Comparison of ENCODE assay signal across 7 cellular contexts in the genomic region with DNA sequence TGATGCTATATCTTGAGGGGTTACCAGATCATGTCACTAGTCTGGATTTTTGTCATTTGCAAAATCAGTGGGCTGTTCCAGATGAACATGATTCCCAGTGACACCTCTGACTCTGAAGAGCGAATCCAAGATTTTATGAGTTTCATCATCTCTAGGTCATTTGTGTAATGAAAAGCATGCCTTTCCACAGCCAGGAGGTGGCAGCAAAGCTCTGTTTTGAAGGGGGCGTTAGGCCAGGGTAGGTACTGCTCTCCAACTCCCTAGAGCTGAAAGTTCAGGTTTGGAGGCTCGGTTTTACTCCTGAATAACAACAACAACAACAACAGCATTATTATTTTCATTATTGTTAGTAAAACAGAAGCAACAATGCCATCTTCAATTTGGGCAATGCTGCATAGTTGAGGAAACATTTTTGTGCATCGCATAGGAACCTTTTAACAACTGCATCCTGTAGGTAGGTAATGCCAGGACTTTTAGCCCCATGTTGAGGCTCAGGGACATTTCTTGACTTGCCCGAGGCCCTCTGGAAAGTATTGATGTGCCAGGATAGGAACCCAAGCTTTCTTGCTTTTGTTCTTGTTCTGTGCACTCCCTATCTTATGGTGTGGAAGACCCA.
DNase-seq lines count a peak whose midpoint lies in the region; ATAC-seq, FAIRE-seq and TF ChIP-seq lines count a peak whose summit lies in the region.

No MANE protein-coding gene starts in this region.

- POLR2A ChIA-PET in HEK293 (lab: Yijun Ruan, JAX) (no interaction called here), OCI-LY7 (lab: Charles Lee) (no interaction called here), K562 (lab: Yijun Ruan, JAX) (no interaction called here)

- no peaks in the 10 kb centered on the region for H3K9me1 ChIP-seq in K562 (ENCODE audit: control insufficient read depth, insufficient read depth, low read length)

- H3K4me2 ChIP-seq in OCI-LY7 (ENCODE audit: low read length): no peak overlapping the region
- no peak overlapping the region for H3K4me2 ChIP-seq in K562 (ENCODE audit: insufficient read depth, low read length)

- H3K9me3 ChIP-seq in HEK293 (ENCODE audit: control insufficient read depth, insufficient read depth, low read depth, low read length) (no peaks in the 10 kb centered on the region), OCI-LY7 (ENCODE audit: low read length) (no peaks in the 10 kb centered on the region), K562 (replicated peaks; ENCODE audit: control insufficient read depth, insufficient read depth, low read depth, low read length) (no peaks in the 10 kb centered on the region)

- no peak for TF ChIP-seq EP300 in K562 (IDR thresholded peaks at IDR 0.05; ENCODE audit: low read length)

- H4K20me1 ChIP-seq in OCI-LY7 (ENCODE audit: insufficient read depth, low read length): no peaks in the 10 kb centered on the region
- H4K20me1 ChIP-seq in K562 (replicated peaks; ENCODE audit: control insufficient read depth, insufficient read depth, low read length): 0 out of 2 replicates have a peak, but pooled peaks cover 3% of the 10 kb centered on the region

- CTCF ChIA-PET in HEK293 (lab: Yijun Ruan, JAX) (interaction anchor here (0.5 to 11.6 kb wide), 45 partner anchors 10 to 444 kb away, joined by 3 to 326 read pairs (median 4); no protein-coding TSS in a partner anchor), OCI-LY7 (lab: Charles Lee; ENCODE audit: unreplicated experiment) (interaction anchor here (0.7 kb wide), 1 partner anchor 29 kb away, joined by 3 read pairs; no protein-coding TSS in a partner anchor), K562 (lab: Yijun Ruan, JAX; ENCODE audit: low intra/inter-chr PET ratio) (interaction anchor here (1.0 to 2.0 kb wide), 3 partner anchors 31 to 323 kb away, joined by 4 to 19 read pairs (median 6); no protein-coding TSS in a partner anchor)

- H2AFZ ChIP-seq in OCI-LY7 (ENCODE audit: low read length) (no peak overlapping the region), K562 (ENCODE audit: low read depth, low read length) (no peak overlapping the region)

- no peak overlapping the region for H3K27ac ChIP-seq in HEK293 (ENCODE audit: extremely low read depth, low read depth, low read length)
- H3K27ac ChIP-seq in OCI-LY7 (ENCODE audit: low read depth, low read length, poor library complexity, severe bottlenecking): no peak overlapping the region
- H3K27ac ChIP-seq in K562 (ENCODE audit: extremely low read depth, low read depth, low read length): no peak overlapping the region
- no peak overlapping the region for H3K27ac ChIP-seq in substantia nigra (ENCODE audit: low read depth, low read length, poor library complexity, severe bottlenecking)

- H3K4me3 ChIP-seq in HEK293 (ENCODE audit: low read depth, low read length): no peak overlapping the region
- H3K4me3 ChIP-seq in OCI-LY7 (ENCODE audit: low read depth, low read length, poor library complexity, severe bottlenecking): no peak overlapping the region
- H3K4me3 ChIP-seq in K562: no peak overlapping the region

- no TSS peak for BruUV-seq in OCI-LY7 (replicated peaks; lab: Mats Ljungman, UMichigan)
- no TSS peak for BruUV-seq in K562 (replicated peaks; lab: Mats Ljungman, UMichigan)

- DNase-seq in GDM1 (lab: John Stamatoyannopoulos, UW) (peak; percentile 8), OCI-LY7 (ENCODE audit: low spot score) (peak; percentile 33), K562 (ENCODE audit: extremely low read depth in 1 of 4, low spot score in 3 of 4) (peak; percentile 47 to 58 (median 54)), kidney tubule cell (ENCODE audit: low spot score) (peak; percentile 57), substantia nigra (lab: John Stamatoyannopoulos, UW) (peak in 30 of 49 donors; percentile 0 to 60 (median 17)), DMS153 (lab: John Stamatoyannopoulos, UW) (no peak)

- H3K4me1 ChIP-seq in HEK293 (ENCODE audit: control insufficient read depth, insufficient read depth, low read length): no peaks in the 10 kb centered on the region
- no peaks in the 10 kb centered on the region for H3K4me1 ChIP-seq in OCI-LY7 (ENCODE audit: insufficient read depth, low read length, poor library complexity, severe bottlenecking)
- peaks cover 0 to 2% of the 10 kb centered on the region in 2 experiments; a peak in 1 of 5 replicates for H3K4me1 ChIP-seq in K562 (replicated peaks in 1 of 2; ENCODE audit: control insufficient read depth in 2 of 2, insufficient read depth in 2 of 2, low read length in 2 of 2)

- H3K79me2 ChIP-seq in OCI-LY7 (ENCODE audit: insufficient read depth, low read depth, low read length): no peaks in the 10 kb centered on the region
- no peaks in the 10 kb centered on the region for H3K79me2 ChIP-seq in K562 (ENCODE audit: control insufficient read depth, insufficient read depth, low read length)

- H3K36me3 ChIP-seq in HEK293 (ENCODE audit: control insufficient read depth in 2 of 2, insufficient read depth in 1 of 2, low read length in 2 of 2) (no peaks in the 10 kb centered on the region), OCI-LY7 (ENCODE audit: insufficient read depth, low read length) (no peaks in the 10 kb centered on the region), K562 (ENCODE audit: control insufficient read depth, insufficient read depth, low read length) (no peaks in the 10 kb centered on the region)

- TF ChIP-seq CTCF in HEK293 (tag by site-specific recombination; IDR thresholded peaks at IDR 0.05) (peak; percentile 64; the same call in 1 of the 2 replicates), OCI-LY7 (conservative IDR thresholded peaks at IDR 0.05; ENCODE audit: low read length) (peak; percentile 83), K562 (IDR thresholded peaks at IDR 0.05 in 2 of 3, conservative IDR thresholded peaks at IDR 0.05 in 1 of 3; ENCODE audit: insufficient read depth in 2 of 3, low read depth in 1 of 3, low read length in 3 of 3) (peak; percentile 54 to 68 (median 64); a peak in 5 of 6 replicates)

- H3K9ac ChIP-seq in K562 (ENCODE audit: insufficient read depth in 1 of 2, low read depth in 2 of 2, low read length in 2 of 2): no peak overlapping the region

- peak; percentile 35 to 64 for TF ChIP-seq RAD21 in K562 (CRISPR knock-in tag; conservative IDR thresholded peaks at IDR 0.05 in 1 of 2, IDR thresholded peaks at IDR 0.05 in 1 of 2)

- H3K27me3 ChIP-seq in K562 (ENCODE audit: control insufficient read depth in 2 of 2, insufficient read depth in 2 of 2, low read length in 2 of 2): no peaks in the 10 kb centered on the region

- FAIRE-seq in K562 (lab: Jason Lieb, UNC): peak; percentile 82

- ATAC-seq in K562: peak; percentile 85

- intact Hi-C loops in OCI-LY7 (cut with micrococcal nuclease; ENCODE audit: unreplicated experiment) (no loop called here), K562 (cut with micrococcal nuclease) (loop anchor here (1.0 to 10.0 kb wide), 2 partner anchors 59 to 318 kb away; no protein-coding TSS in a partner anchor)

- WGBS in K562 (ENCODE audit: insufficient coverage, low coverage, missing lambda C conversion rate): 11% methylated on average over 5 of the region's 5 CpGs

- TF ChIP-seq POLR2A in K562 (conservative IDR thresholded peaks at IDR 0.05): no peak

- no peaks in the 10 kb centered on the region for H3K9me2 ChIP-seq in OCI-LY7 (ENCODE audit: insufficient read depth, low read length)

- in situ Hi-C loops in K562 (cut with MboI): no loop called here

TF ChIP-seq in HEK293, 187 proteins besides CTCF, POLR2A, EP300 and RAD21 (continues in another document):
- TF ChIP-seq, protein P1, sequence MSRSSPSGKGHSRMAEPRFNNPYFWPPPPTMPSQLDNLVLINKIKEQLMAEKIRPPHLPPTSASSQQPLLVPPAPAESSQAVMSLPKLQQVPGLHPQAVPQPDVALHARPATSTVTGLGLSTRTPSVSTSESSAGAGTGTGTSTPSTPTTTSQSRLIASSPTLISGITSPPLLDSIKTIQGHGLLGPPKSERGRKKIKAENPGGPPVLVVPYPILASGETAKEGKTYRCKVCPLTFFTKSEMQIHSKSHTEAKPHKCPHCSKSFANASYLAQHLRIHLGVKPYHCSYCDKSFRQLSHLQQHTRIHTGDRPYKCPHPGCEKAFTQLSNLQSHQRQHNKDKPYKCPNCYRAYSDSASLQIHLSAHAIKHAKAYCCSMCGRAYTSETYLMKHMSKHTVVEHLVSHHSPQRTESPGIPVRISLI (tag by site-specific recombination; IDR thresholded peaks at IDR 0.05): no peak
- TF ChIP-seq ZBTB21 (tag by site-specific recombination; IDR thresholded peaks at IDR 0.05) (no peak), ZNF660 (tag by site-specific recombination; IDR thresholded peaks at IDR 0.05) (peak; percentile 64; the same call in 1 of the 2 replicates)

TF ChIP-seq in K562, 482 proteins besides CTCF, POLR2A, EP300 and RAD21 (continues in another document):
- TF ChIP-seq ZNF707 (CRISPR knock-in tag; conservative IDR thresholded peaks at IDR 0.05): no peak
- TF ChIP-seq ZC3H8 (IDR thresholded peaks at IDR 0.05): no peak
- TF ChIP-seq PTTG1 (tag; IDR thresholded peaks at IDR 0.05; ENCODE audit: low read depth): no peak
- no peak for TF ChIP-seq ZNF140 (CRISPR knock-in tag; IDR thresholded peaks at IDR 0.05)
- TF ChIP-seq CEBPG (CRISPR knock-in tag; IDR thresholded peaks at IDR 0.05): no peak
- TF ChIP-seq CEBPG (tag; conservative IDR thresholded peaks at IDR 0.05 in 1 of 2, IDR thresholded peaks at IDR 0.05 in 1 of 2): 0 out of 4 replicates have a peak, but pooled peaks of 1 of the 2 experiments have one; percentile 16
- no peak for TF ChIP-seq MCM2 (IDR thresholded peaks at IDR 0.05; ENCODE audit: low read depth)
- TF ChIP-seq, protein P2, sequence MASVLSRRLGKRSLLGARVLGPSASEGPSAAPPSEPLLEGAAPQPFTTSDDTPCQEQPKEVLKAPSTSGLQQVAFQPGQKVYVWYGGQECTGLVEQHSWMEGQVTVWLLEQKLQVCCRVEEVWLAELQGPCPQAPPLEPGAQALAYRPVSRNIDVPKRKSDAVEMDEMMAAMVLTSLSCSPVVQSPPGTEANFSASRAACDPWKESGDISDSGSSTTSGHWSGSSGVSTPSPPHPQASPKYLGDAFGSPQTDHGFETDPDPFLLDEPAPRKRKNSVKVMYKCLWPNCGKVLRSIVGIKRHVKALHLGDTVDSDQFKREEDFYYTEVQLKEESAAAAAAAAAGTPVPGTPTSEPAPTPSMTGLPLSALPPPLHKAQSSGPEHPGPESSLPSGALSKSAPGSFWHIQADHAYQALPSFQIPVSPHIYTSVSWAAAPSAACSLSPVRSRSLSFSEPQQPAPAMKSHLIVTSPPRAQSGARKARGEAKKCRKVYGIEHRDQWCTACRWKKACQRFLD (CRISPR knock-in tag; IDR thresholded peaks at IDR 0.05): no peak
- no peak for TF ChIP-seq PHB (CRISPR knock-in tag; IDR thresholded peaks at IDR 0.05)
- no peak for TF ChIP-seq ARID1B (IDR thresholded peaks at IDR 0.05)
- peak; percentile 66 for TF ChIP-seq ATF3 (IDR thresholded peaks at IDR 0.05)
- TF ChIP-seq ATF3 (CRISPR knock-in tag; conservative IDR thresholded peaks at IDR 0.05): no peak
